Comparison of ENCODE assay signal across 34 cellular contexts in the genomic region with DNA sequence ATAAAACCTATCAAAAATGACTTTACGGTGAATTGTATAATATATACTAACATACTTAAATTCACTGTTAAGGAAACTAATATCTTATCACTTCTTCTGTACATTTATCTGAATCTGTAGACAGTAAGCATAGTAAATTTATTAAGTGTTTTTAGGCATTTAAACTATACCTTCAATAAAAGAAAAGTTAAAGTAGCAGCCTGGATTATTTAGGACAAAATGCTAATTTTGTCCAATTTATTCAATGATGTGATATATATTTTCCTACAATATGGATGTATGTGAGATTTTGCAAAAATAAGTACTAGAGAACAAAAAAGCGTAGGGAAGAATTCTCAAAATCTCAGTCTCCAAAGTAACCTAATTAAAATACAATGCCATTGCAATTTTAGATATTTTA.
"Had no signal": no experiment of that assay in that cellular context is flagged by ENCODE, and none has a peak within 500 bp of the region (broad histone marks: within the 10 kb centered on the region; RNA-seq: fewer than 3 reads in every experiment).

No MANE protein-coding gene starts in this region.

- H3K9me3 ChIP-seq: MG63 had no signal

- H3K36me3 ChIP-seq: MG63 had no signal

- H3K27me3 ChIP-seq: MG63 had no signal

- H3K4me3 ChIP-seq: MG63 had no signal

- DNase-seq: Karpas-422, Kasumi-1, MG63, MM.1S, MV-4-11, NCI-H1048, NCI-H1092, NCI-H1092 treated with DMSO at 0.1 percent for 48 hours, NCI-H1105, NCI-H1105 treated with DMSO at 0.1 percent for 48 hours, NCI-H1417, NCI-H1417 treated with DMSO at 0.1 percent for 48 hours, NCI-H1436, NCI-H1436 treated with DMSO at 0.1 percent for 48 hours, NCI-H146, NCI-H1694, NCI-H1694 treated with DMSO at 0.1 percent for 48 hours, NCI-H187, NCI-H187 treated with DMSO at 0.1 percent for 48 hours, NCI-H1930, NCI-H2029, NCI-H2029 treated with DMSO at 0.1 percent for 48 hours, NCI-H2081, NCI-H2081 treated with DMSO at 0.1 percent for 48 hours, NCI-H2107, NCI-H2171, NCI-H2171 treated with DMSO at 0.1 percent for 48 hours, NCI-H2227 treated with DMSO at 0.1 percent for 48 hours, NCI-H226, NCI-H345, NCI-H446, NCI-H446 treated with DMSO at 0.1 percent for 48 hours, NCI-H510A, NCI-H510A treated with DMSO at 0.1 percent for 48 hours had no signal
